20 cellular contexts compared by ENCODE assay signal in genomic region chr9:68330531-68331173, GRCh38. TPM values are rescaled to one million over a fixed set of nuclear protein-coding genes. Genes with fewer than 3 reads are reported as not detected.
"Had no signal": no experiment of that assay in that cellular context is flagged by ENCODE, and none has a peak within 500 bp of the region (broad histone marks: within the 10 kb centered on the region; RNA-seq: fewer than 3 reads in every experiment).

No MANE protein-coding gene starts in this region.

RNA-seq across cellular contexts. Expression of gene PGM5, which starts 25.8 kb away (rescaled TPM):
- total RNA-seq: activated B cell treated with CpG ODN at 0.5 μM for 24 hours; activated CD4-positive, alpha-beta memory T cell treated with anti-CD3 and anti-CD28 coated beads for 36 hours; activated CD4-positive, alpha-beta T cell treated with anti-CD3 and anti-CD28 coated beads, Interleukin-2, amount 10 ng/mL, durations not matched to agents 24 days and 14 days; activated CD8-positive, alpha-beta memory T cell treated with anti-CD3 and anti-CD28 coated beads for 36 hours; activated CD8-positive, alpha-beta T cell treated with anti-CD3 and anti-CD28 coated beads for 36 hours; activated naive CD4-positive, alpha-beta T cell treated with anti-CD3 and anti-CD28 coated beads for 36 hours; activated naive CD4-positive, alpha-beta T cell treated with anti-CD3 and anti-CD28 coated beads, Interleukin-2, amount 50 U/mL, for 72 hours; activated naive CD8-positive, alpha-beta T cell treated with anti-CD3 and anti-CD28 coated beads for 36 hours; activated T-cell treated with anti-CD3 and anti-CD28 coated beads, Interleukin-2, amount 50 U/mL, for 4 hours; activated T-cell treated with anti-CD3 and anti-CD28 coated beads, Interleukin-2, amount 50 U/mL, for 72 hours; activated T-helper 1 cell treated with anti-CD3 and anti-CD28 coated beads, Interleukin-12 subunit alpha, Interleukin-12 subunit beta, Interleukin-2, Interleukin-4 antibody, amounts not matched to agents 30 ng/mL and 10 ng/mL and 1 ng/mL, durations not matched to agents 14 hours and 24 hours and 36 hours; activated T-helper 17 cell treated with anti-CD3 and anti-CD28 coated beads, Interleukin-2, amount 50 U/mL, for 72 hours; T-helper 1 cell treated with Interleukin-12 subunit alpha and Interleukin-12 subunit beta and Interleukin-4 antibody, amounts not matched to agents 30 ng/mL and 1 ng/mL, for 36 hours; T-helper 2 cell treated with Interferon-gamma antibody and Interleukin-4, amounts not matched to agents 100 ng/mL and 5 ng/mL, for 36 hours had no signal

RNA-seq across cellular contexts. Expression of gene FOXD4L3, which starts 28.0 kb away (rescaled TPM):
- total RNA-seq: activated B cell treated with CpG ODN at 0.5 μM for 24 hours; activated CD4-positive, alpha-beta memory T cell treated with anti-CD3 and anti-CD28 coated beads for 36 hours; activated CD4-positive, alpha-beta T cell treated with anti-CD3 and anti-CD28 coated beads, Interleukin-2, amount 10 ng/mL, durations not matched to agents 24 days and 14 days; activated naive CD4-positive, alpha-beta T cell treated with anti-CD3 and anti-CD28 coated beads for 36 hours; activated T-cell treated with anti-CD3 and anti-CD28 coated beads, Interleukin-2, amount 50 U/mL, for 4 hours; activated T-cell treated with anti-CD3 and anti-CD28 coated beads, Interleukin-2, amount 50 U/mL, for 72 hours; activated T-helper 1 cell treated with anti-CD3 and anti-CD28 coated beads, Interleukin-12 subunit alpha, Interleukin-12 subunit beta, Interleukin-2, Interleukin-4 antibody, amounts not matched to agents 30 ng/mL and 10 ng/mL and 1 ng/mL, durations not matched to agents 14 hours and 24 hours and 36 hours; adrenal gland; aorta; astrocyte; body of pancreas; cardiac septum; T-helper 17 cell; T-helper 2 cell treated with Interferon-gamma antibody and Interleukin-4, amounts not matched to agents 100 ng/mL and 5 ng/mL, for 36 hours had no signal
- polyA plus RNA-seq: aorta had no signal
